14 cellular contexts compared by ENCODE assay signal in the genomic region with DNA sequence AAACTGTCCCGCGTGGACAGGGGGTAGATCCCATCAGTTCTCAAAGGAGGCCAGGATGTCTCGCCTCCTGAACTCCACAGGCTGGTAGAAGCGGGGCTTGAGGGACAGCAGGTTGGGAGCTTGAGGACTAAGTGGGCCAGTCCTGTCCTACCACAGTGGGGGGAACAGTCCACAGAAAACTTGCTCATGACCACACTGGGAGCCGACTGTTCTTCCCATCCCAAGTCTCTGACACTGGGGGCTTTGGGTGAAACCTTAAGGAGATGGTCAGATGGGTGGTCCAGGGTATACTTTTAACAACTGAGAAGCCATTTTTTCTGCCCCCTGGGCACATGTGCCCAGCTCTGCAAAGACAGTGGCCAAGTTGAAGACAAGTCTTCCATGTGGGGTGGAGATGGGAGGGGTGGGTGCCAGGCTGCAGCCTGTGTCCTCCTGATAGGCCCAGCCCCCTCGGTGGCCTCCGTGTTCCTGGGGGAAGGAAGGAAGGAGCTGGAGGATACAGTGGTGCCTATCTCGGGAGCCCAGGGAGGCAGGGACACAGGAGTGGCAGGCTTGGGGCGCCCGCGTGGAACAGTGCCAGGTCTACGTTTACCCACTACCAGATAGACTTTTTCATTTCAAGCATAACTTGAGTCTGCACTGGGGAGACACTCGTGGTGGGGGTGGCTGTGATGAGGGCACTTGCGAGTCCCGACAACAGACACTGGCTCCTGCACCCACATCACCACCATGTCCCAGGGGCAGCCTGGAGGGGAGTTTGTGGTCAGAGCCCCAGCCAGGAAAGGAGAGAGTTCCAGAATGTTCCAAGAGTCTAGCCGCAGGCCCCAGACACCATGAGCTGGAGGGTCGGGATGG. TPM values are rescaled to one million over a fixed set of nuclear protein-coding genes. Genes with fewer than 3 reads are reported as not detected.
DNase-seq lines count a peak whose midpoint lies in the region; ATAC-seq, FAIRE-seq and TF ChIP-seq lines count a peak whose summit lies in the region.
"Had no signal": no experiment of that assay in that cellular context is flagged by ENCODE, and none has a peak within 500 bp of the region (broad histone marks: within the 10 kb centered on the region; RNA-seq: fewer than 3 reads in every experiment).

No MANE protein-coding gene starts in this region.

- H3K27ac ChIP-seq in neural progenitor cell (no peak overlapping the region), kidney (ENCODE audit: low read depth in 2 of 2, low read length in 2 of 2) (no peak overlapping the region)
- H3K27ac ChIP-seq: SK-N-MC had no signal

- H3K9ac ChIP-seq in neural progenitor cell = no peak overlapping the region
- H3K9ac ChIP-seq in kidney (ENCODE audit: low read length in 2 of 2) = no peak overlapping the region

- H3K9me3 Mint-ChIP-seq in T-helper 1 cell treated with Interleukin-12 subunit alpha and Interleukin-12 subunit beta and Interleukin-4 antibody, amounts not matched to agents 30 μg/mL and 1 μg/mL, for 36 hours = no peaks in the 10 kb centered on the region
- H3K9me3 Mint-ChIP-seq in activated naive CD8-positive, alpha-beta T cell treated with anti-CD3 and anti-CD28 coated beads for 36 hours = no peaks in the 10 kb centered on the region
- no peaks in the 10 kb centered on the region for H3K9me3 Mint-ChIP-seq in neural progenitor cell
- H3K9me3 Mint-ChIP-seq: nephron had no signal

- H2AFZ ChIP-seq in neural progenitor cell (replicated peaks) = no peak overlapping the region

- H3K36me3 Mint-ChIP-seq in T-helper 1 cell treated with Interleukin-12 subunit alpha and Interleukin-12 subunit beta and Interleukin-4 antibody, amounts not matched to agents 30 μg/mL and 1 μg/mL, for 36 hours (ENCODE audit: low read depth) = peaks cover 19% of the 10 kb centered on the region
- peaks cover 22% of the 10 kb centered on the region for H3K36me3 Mint-ChIP-seq in activated naive CD8-positive, alpha-beta T cell treated with anti-CD3 and anti-CD28 coated beads for 36 hours
- H3K36me3 Mint-ChIP-seq in neural progenitor cell = peaks cover 2% of the 10 kb centered on the region

- H3K4me3 Mint-ChIP-seq in T-helper 1 cell treated with Interleukin-12 subunit alpha and Interleukin-12 subunit beta and Interleukin-4 antibody, amounts not matched to agents 30 μg/mL and 1 μg/mL, for 36 hours = no peak overlapping the region
- no peak overlapping the region for H3K4me3 Mint-ChIP-seq in activated naive CD8-positive, alpha-beta T cell treated with anti-CD3 and anti-CD28 coated beads for 36 hours
- H3K4me3 Mint-ChIP-seq in neural progenitor cell = no peak overlapping the region
- H3K4me3 Mint-ChIP-seq: nephron had no signal

- no peak overlapping the region for H3K4me2 ChIP-seq in neural progenitor cell

- no peaks in the 10 kb centered on the region for H3K27me3 ChIP-seq in neural progenitor cell

- ATAC-seq in GM21786 (IDR thresholded peaks at IDR 0.05; ENCODE audit: unreplicated experiment) (no peak), HG03039 (IDR thresholded peaks at IDR 0.05; ENCODE audit: unreplicated experiment) (no peak)

- H3K27ac Mint-ChIP-seq in T-helper 1 cell treated with Interleukin-12 subunit alpha and Interleukin-12 subunit beta and Interleukin-4 antibody, amounts not matched to agents 30 μg/mL and 1 μg/mL, for 36 hours = peak overlapping the region; percentile 59
- peak overlapping the region; percentile 78 for H3K27ac Mint-ChIP-seq in activated naive CD8-positive, alpha-beta T cell treated with anti-CD3 and anti-CD28 coated beads for 36 hours
- peak overlapping the region; percentile 89 for H3K27ac Mint-ChIP-seq in neural progenitor cell
- H3K27ac Mint-ChIP-seq: nephron had no signal

- no peaks in the 10 kb centered on the region for H3K27me3 Mint-ChIP-seq in T-helper 1 cell treated with Interleukin-12 subunit alpha and Interleukin-12 subunit beta and Interleukin-4 antibody, amounts not matched to agents 30 μg/mL and 1 μg/mL, for 36 hours (ENCODE audit: low read depth)
- H3K27me3 Mint-ChIP-seq in activated naive CD8-positive, alpha-beta T cell treated with anti-CD3 and anti-CD28 coated beads for 36 hours = no peaks in the 10 kb centered on the region
- H3K27me3 Mint-ChIP-seq in neural progenitor cell (ENCODE audit: insufficient read depth, low read depth) = peaks cover 7% of the 10 kb centered on the region

- H3K9me3 ChIP-seq in neural progenitor cell (ENCODE audit: low read depth) (no peaks in the 10 kb centered on the region), kidney (ENCODE audit: control insufficient read depth in 1 of 2, low read length in 2 of 2) (no peaks in the 10 kb centered on the region)

- peaks cover 11% of the 10 kb centered on the region for H3K4me1 ChIP-seq in neural progenitor cell
- H3K4me1 ChIP-seq in kidney (ENCODE audit: control insufficient read depth in 1 of 2, insufficient read depth in 1 of 2, low read depth in 1 of 2, low read length in 2 of 2) = peaks cover 4 to 13% of the 10 kb centered on the region in 2 donors

- H3K36me3 ChIP-seq in neural progenitor cell = no peaks in the 10 kb centered on the region
- H3K36me3 ChIP-seq in kidney (ENCODE audit: control insufficient read depth in 1 of 2, insufficient read depth in 2 of 2, low read length in 2 of 2) = no peaks in the 10 kb centered on the region

- FAIRE-seq in kidney (lab: Jason Lieb, UNC) = no peak

- H4K20me1 ChIP-seq in neural progenitor cell (ENCODE audit: low read depth) = peaks cover 13% of the 10 kb centered on the region

- intact Hi-C loops in kidney (cut with DNase I) = loop anchor here (5.0 kb wide), 1 partner anchor 71 kb away; no protein-coding TSS in a partner anchor

- TF ChIP-seq CTCF in neural progenitor cell (IDR thresholded peaks at IDR 0.05) (no peak), kidney (IDR thresholded peaks at IDR 0.05; ENCODE audit: borderline replicate concordance, extremely low read depth, insufficient read depth) (no peak)

- DNase-seq in T-helper 1 cell (no peak), HUDEP-2 (lab: John Stamatoyannopoulos, UW; ENCODE audit: unreplicated experiment in 76 of 76) (peak in 52 of 76 experiments; percentile 8 to 69 (median 44)), neural progenitor cell (ENCODE audit: low spot score) (no peak), kidney (no peak)
- DNase-seq in activated naive CD8-positive, alpha-beta T cell treated with anti-CD3 and anti-CD28 coated beads for 36 hours = no peak
- DNase-seq: activated CD4-positive, CD25-positive, alpha-beta regulatory T cell treated with anti-CD3 and anti-CD28 coated beads, Interleukin-2, amount 50 U/mL, for 72 hours; activated gamma-delta T cell; central memory CD4-positive, alpha-beta T cell; NK-92 treated with Interleukin-12 subunit alpha and Interleukin-12 subunit beta, amount 100 ng/mL, for 24 hours had no signal

- H3K4me3 ChIP-seq in neural progenitor cell (no peak overlapping the region), kidney (ENCODE audit: low read length in 2 of 2) (no peak overlapping the region)
- H3K4me3 ChIP-seq: SK-N-MC had no signal

- peaks cover 20% of the 10 kb centered on the region for H3K4me1 Mint-ChIP-seq in T-helper 1 cell treated with Interleukin-12 subunit alpha and Interleukin-12 subunit beta and Interleukin-4 antibody, amounts not matched to agents 30 μg/mL and 1 μg/mL, for 36 hours (ENCODE audit: low read depth)
- peaks cover 32% of the 10 kb centered on the region for H3K4me1 Mint-ChIP-seq in activated naive CD8-positive, alpha-beta T cell treated with anti-CD3 and anti-CD28 coated beads for 36 hours
- H3K4me1 Mint-ChIP-seq in neural progenitor cell = peaks cover 13% of the 10 kb centered on the region

- no peaks in the 10 kb centered on the region for H3K79me2 ChIP-seq in neural progenitor cell (ENCODE audit: low read depth)

- H3F3A ChIP-seq in neural progenitor cell (ENCODE audit: low read depth) = peaks cover 19% of the 10 kb centered on the region

RNA-seq across cellular contexts. Expression of gene RHOF, which starts 14.7 kb away (rescaled TPM):
- total RNA-seq in activated naive CD8-positive, alpha-beta T cell treated with anti-CD3 and anti-CD28 coated beads for 36 hours = 10 to 100 TPM; 78.6 to 85.5 TPM
- 20.1 and 30.8 TPM in 2 replicates for total RNA-seq in neural progenitor cell (ENCODE audit: low replicate concordance)
- 42.6 TPM for total RNA-seq in kidney
- polyA plus RNA-seq in kidney (ENCODE audit: insufficient read depth, low read depth, low replicate concordance) = 23.9 TPM

RNA-seq across cellular contexts. Expression of gene SETD1B, which starts 25.0 kb away (rescaled TPM):
- 10 to 100 TPM; 15.0 to 15.6 TPM for total RNA-seq in activated naive CD8-positive, alpha-beta T cell treated with anti-CD3 and anti-CD28 coated beads for 36 hours
- total RNA-seq in neural progenitor cell (ENCODE audit: low replicate concordance) (1.8 and 4.4 TPM in 2 replicates), kidney (34.5 TPM)
- polyA plus RNA-seq in kidney (ENCODE audit: insufficient read depth, low read depth, low replicate concordance) = 3.5 TPM

Comparison
In these comparisons a context has a peak if more than half of its experiments do, and no peak if none do; other contexts are left out.
1. DNase-seq: peak in HUDEP-2 (52 of 76); none in T-helper 1 cell (0 of 5), activated naive CD8-positive, alpha-beta T cell treated with anti-CD3 and anti-CD28 coated beads for 36 hours (single experiment), neural progenitor cell (single experiment) and kidney (single experiment).
2. Peak in every context shown above with its lines, with median percentiles within 50 percentile points of each other: H3K27ac Mint-ChIP-seq.